Comparison of ENCODE assay signal across 7 cellular contexts in the genomic region with DNA sequence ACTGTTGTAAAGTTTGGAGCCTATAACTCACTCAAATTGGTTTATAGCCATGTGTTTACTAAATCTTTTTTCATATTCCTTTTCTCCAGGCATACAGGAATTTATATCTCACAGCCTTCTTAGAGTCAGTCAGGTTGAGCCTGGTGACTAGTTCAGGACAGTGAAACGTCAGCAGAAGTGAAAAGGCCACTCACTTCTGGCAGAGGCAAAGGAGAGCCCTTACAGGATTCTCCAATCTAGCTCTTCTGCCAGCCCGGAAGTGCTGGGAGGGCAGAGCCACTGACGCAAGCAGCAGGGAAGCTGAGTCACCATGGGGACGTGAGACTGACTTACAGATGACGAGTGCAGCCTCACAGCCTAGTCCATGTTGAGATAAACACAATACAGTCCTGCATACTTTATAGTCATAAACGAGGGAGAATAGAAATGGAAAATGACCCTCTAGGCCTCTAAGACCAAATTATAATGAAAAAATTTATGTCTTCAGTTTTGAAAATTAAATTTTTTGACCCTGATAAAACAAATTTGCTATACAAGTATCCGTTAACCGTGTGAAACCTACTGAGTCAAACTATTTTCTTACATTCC. TPM values are rescaled to one million over a fixed set of nuclear protein-coding genes. Genes with fewer than 3 reads are reported as not detected.
DNase-seq lines count a peak whose midpoint lies in the region; ATAC-seq and TF ChIP-seq lines count a peak whose summit lies in the region.

No MANE protein-coding gene starts in this region.

- ATAC-seq in HG03159 (IDR thresholded peaks at IDR 0.05; ENCODE audit: unreplicated experiment), result peak; percentile 48

- DNase-seq in NCI-H446 (lab: John Stamatoyannopoulos, UW) (peak; percentile 81 to 88), cerebellum (ENCODE audit: low spot score) (peak; percentile 87), kidney glomerular epithelial cell (lab: John Stamatoyannopoulos, UW) (peak; percentile 91)
- DNase-seq in activated CD4-positive, alpha-beta T cell treated with anti-CD3 and anti-CD28 coated beads for 1 hour, result peak; percentile 70
- DNase-seq in stimulated activated CD4-positive, alpha-beta T cell treated with anti-CD3 and anti-CD28 coated beads, Interleukin-15, amount 100 ng/mL, for 48 hours (ENCODE audit: low read depth in 2 of 2), result peak; percentile 85 to 86

- peak; percentile 50 for TF ChIP-seq POLR2A in GM18526 (IDR thresholded peaks at IDR 0.05; ENCODE audit: extremely low read depth, insufficient read length)

RNA-seq across cellular contexts. Expression of gene PXT1, which starts 1.3 kb away (rescaled TPM):
- total RNA-seq in cerebellum, result not detected

RNA-seq across cellular contexts. Expression of gene KCTD20, which starts 1.4 kb away (rescaled TPM):
- 61.8 TPM for total RNA-seq in cerebellum

RNA-seq across cellular contexts. Expression of gene ETV7, which starts 53.9 kb away (rescaled TPM):
- total RNA-seq in cerebellum, result not detected

Comparison
In these comparisons a context has a peak if more than half of its experiments do, and no peak if none do; other contexts are left out.
1. Peak in every context shown above with its lines: DNase-seq and ATAC-seq.